In the genomic region with DNA sequence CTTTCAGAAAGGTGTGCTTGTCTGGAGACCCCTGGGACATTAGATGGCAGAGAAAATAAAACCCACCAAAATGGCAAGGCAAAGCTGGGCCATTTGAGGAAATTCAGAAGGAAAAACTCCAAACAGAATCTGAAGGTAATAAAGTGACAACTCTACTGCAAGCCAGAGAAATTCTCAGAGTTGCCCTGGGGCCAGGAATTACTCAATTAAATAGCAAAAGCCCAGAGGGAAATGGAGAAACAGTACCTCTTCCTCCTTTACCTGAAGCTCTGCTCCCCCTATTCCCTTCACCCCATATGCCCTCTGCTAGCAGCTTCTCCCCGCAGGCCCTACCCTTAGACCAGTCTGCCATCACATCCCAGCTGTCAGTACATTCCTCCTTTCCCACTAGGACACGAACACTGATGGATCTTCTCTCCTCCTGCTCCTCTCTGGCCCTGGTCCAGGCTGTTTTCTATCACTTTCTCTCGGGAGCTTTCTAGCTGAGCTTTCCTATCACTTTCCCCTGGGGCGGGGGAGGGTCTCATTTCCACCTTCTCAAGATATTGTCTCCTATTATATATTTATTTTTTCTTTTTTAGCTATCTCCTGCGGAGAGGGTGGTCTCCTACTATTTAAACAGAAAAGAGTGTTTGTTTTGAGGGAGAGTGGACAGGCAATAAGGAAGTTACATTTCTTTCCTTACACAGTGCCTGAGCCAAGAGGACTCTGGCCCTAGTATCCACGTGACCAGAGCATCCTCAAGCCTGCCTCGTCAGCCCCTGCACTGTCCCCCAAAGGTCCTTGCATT, we compare ENCODE assay signal across 21 cellular contexts. TPM values are rescaled to one million over a fixed set of nuclear protein-coding genes. Genes with fewer than 3 reads are reported as not detected.
DNase-seq lines count a peak whose midpoint lies in the region; FAIRE-seq and TF ChIP-seq lines count a peak whose summit lies in the region.
"Had no signal": no experiment of that assay in that cellular context is flagged by ENCODE, and none has a peak within 500 bp of the region (broad histone marks: within the 10 kb centered on the region; RNA-seq: fewer than 3 reads in every experiment).

No MANE protein-coding gene starts in this region.

- DNase-seq in AG20443 (ENCODE audit: low spot score), result peak; percentile 38
- DNase-seq in ELR (ENCODE audit: low read depth), result peak; percentile 22
- DNase-seq in nephron progenitor cell, result no peak
- DNase-seq in GF-D8 (lab: John Stamatoyannopoulos, UW), result no peak
- no peak for DNase-seq in GM12891 (ENCODE audit: insufficient read length, low spot score)
- no peak for DNase-seq in HK-2 (ENCODE audit: unreplicated experiment)
- DNase-seq: activated CD4-positive, alpha-beta T cell treated with anti-CD3 and anti-CD28 coated beads for 1 hour; activated naive CD8-positive, alpha-beta T cell treated with anti-CD3 and anti-CD28 coated beads for 36 hours; BE2C; endodermal cell; left ventricle myocardium superior; NCI-H1105; NCI-H2227 treated with DMSO at 0.1 percent for 48 hours; occipital lobe; T1000; thyroid gland had no signal

- peak overlapping the region; percentile 78 for H3K27ac Mint-ChIP-seq in nephron progenitor cell
- H3K27ac Mint-ChIP-seq: activated naive CD8-positive, alpha-beta T cell treated with anti-CD3 and anti-CD28 coated beads for 36 hours; endodermal cell; stimulated activated memory B cell treated with anti-CD40 and anti-IgM and Interleukin-4, amounts not matched to agents 10 μg/mL and 1 μg/mL and 100 μg/mL, for 72 hours had no signal

- TF ChIP-seq CTCF in VCaP (conservative IDR thresholded peaks at IDR 0.05) (no peak), nephron progenitor cell (IDR thresholded peaks at IDR 0.05) (no peak)

- H3K36me3 Mint-ChIP-seq in nephron progenitor cell (ENCODE audit: low read depth), result no peaks in the 10 kb centered on the region
- H3K36me3 Mint-ChIP-seq: activated naive CD8-positive, alpha-beta T cell treated with anti-CD3 and anti-CD28 coated beads for 36 hours had no signal

- H3K4me1 Mint-ChIP-seq in nephron progenitor cell, result peaks cover 33% of the 10 kb centered on the region
- H3K4me1 Mint-ChIP-seq: activated naive CD8-positive, alpha-beta T cell treated with anti-CD3 and anti-CD28 coated beads for 36 hours; stimulated activated memory B cell treated with anti-CD40 and anti-IgM and Interleukin-4, amounts not matched to agents 10 μg/mL and 1 μg/mL and 100 μg/mL, for 72 hours had no signal

- no peak for FAIRE-seq in GM12891 (lab: Jason Lieb, UNC)
- FAIRE-seq: GM12892 had no signal

- no peaks in the 10 kb centered on the region for H3K9me3 Mint-ChIP-seq in nephron progenitor cell
- H3K9me3 Mint-ChIP-seq: activated naive CD8-positive, alpha-beta T cell treated with anti-CD3 and anti-CD28 coated beads for 36 hours; endodermal cell; stimulated activated memory B cell treated with anti-CD40 and anti-IgM and Interleukin-4, amounts not matched to agents 10 μg/mL and 1 μg/mL and 100 μg/mL, for 72 hours had no signal

- peaks cover 3% of the 10 kb centered on the region for H3K27me3 Mint-ChIP-seq in nephron progenitor cell (ENCODE audit: low read depth, poor library complexity)
- H3K27me3 Mint-ChIP-seq: activated naive CD8-positive, alpha-beta T cell treated with anti-CD3 and anti-CD28 coated beads for 36 hours; stimulated activated memory B cell treated with anti-CD40 and anti-IgM and Interleukin-4, amounts not matched to agents 10 μg/mL and 1 μg/mL and 100 μg/mL, for 72 hours had no signal

- no peak overlapping the region for H3K4me3 Mint-ChIP-seq in nephron progenitor cell
- H3K4me3 Mint-ChIP-seq: activated naive CD8-positive, alpha-beta T cell treated with anti-CD3 and anti-CD28 coated beads for 36 hours; endodermal cell; stimulated activated memory B cell treated with anti-CD40 and anti-IgM and Interleukin-4, amounts not matched to agents 10 μg/mL and 1 μg/mL and 100 μg/mL, for 72 hours had no signal

- TF ChIP-seq POLR2A in GM12891 (IDR thresholded peaks at IDR 0.05; ENCODE audit: low read depth, low read length), result no peak

- peak overlapping the region; percentile 61 for H3K27ac ChIP-seq in VCaP
- H3K27ac ChIP-seq: right atrium auricular region, RWPE1, thyroid gland had no signal

TF ChIP-seq in GM12891, 5 proteins besides CTCF, POLR2A, EP300 and RAD21:
- no peak for TF ChIP-seq POU2F2 (IDR thresholded peaks at IDR 0.05; ENCODE audit: low read depth, low read length)
- no peak for TF ChIP-seq SPI1 (IDR thresholded peaks at IDR 0.05; ENCODE audit: low read depth, low read length)
- TF ChIP-seq POLR2AphosphoS5 (IDR thresholded peaks at IDR 0.05; ENCODE audit: low read depth, low read length), result no peak
- no peak for TF ChIP-seq PAX5 (IDR thresholded peaks at IDR 0.05; ENCODE audit: insufficient read depth, low read length, severe bottlenecking)
- TF ChIP-seq TAF1 (IDR thresholded peaks at IDR 0.05; ENCODE audit: low read depth, low read length), result no peak

RNA-seq across cellular contexts. Expression of gene RBM15, which starts 47.7 kb away (rescaled TPM):
- 13.4 TPM for polyA plus RNA-seq in GM12891 (2012; ENCODE audit: low read depth, missing spikeins)

Comparison
In these comparisons a context has a peak if more than half of its experiments do, and no peak if none do; other contexts are left out.
1. DNase-seq: peak in AG20443 (single experiment) and ELR (single experiment); none in nephron progenitor cell (single experiment), GF-D8 (single experiment), GM12891 (single experiment) and HK-2 (single experiment).